In genomic region chr17:42561908-42562844, GRCh38 we compare ENCODE assay signal across 8 cellular contexts. TPM values are rescaled to one million over a fixed set of nuclear protein-coding genes. Genes with fewer than 3 reads are reported as not detected.
A peak's percentile ranks its signal among the peaks of the same experiment; 100 is the strongest.
DNase-seq lines count a peak whose midpoint lies in the region; ATAC-seq and TF ChIP-seq lines count a peak whose summit lies in the region.

COASY (plus strand) TSS chr17:42562148; CDS start chr17:42562623, 475 bp downstream.

- H2AFZ ChIP-seq in GM23248: peak within 1 kb of the TSS; percentile 92

- H3K9me2 ChIP-seq in GM23248 (ENCODE audit: insufficient read depth): no peaks in the 10 kb centered on the region

- intact Hi-C loops in adrenal gland (cut with DNase I): no loop called here
- intact Hi-C loops in ovary (cut with DNase I): no loop called here

- peaks cover 20% of the 10 kb centered on the region for H3K4me1 ChIP-seq in GM23248 (ENCODE audit: insufficient read depth)
- peaks cover 29 to 32% of the 10 kb centered on the region in 2 donors for H3K4me1 ChIP-seq in adrenal gland (replicated peaks in 1 of 2)
- H3K4me1 ChIP-seq in cardiac muscle cell (ENCODE audit: low read depth): peaks cover 12% of the 10 kb centered on the region
- H3K4me1 ChIP-seq in ovary (ENCODE audit: insufficient read depth): peaks cover 17% of the 10 kb centered on the region
- peaks cover 22 to 38% of the 10 kb centered on the region in 2 donors for H3K4me1 ChIP-seq in thoracic aorta (ENCODE audit: control insufficient read depth in 1 of 2, low read depth in 2 of 2)

- peak within 1 kb of the TSS; percentile 93 for H3K9ac ChIP-seq in GM23248

- H3K27me3 Mint-ChIP-seq in T-cell: no peaks in the 10 kb centered on the region

- TF ChIP-seq POLR2A in adrenal gland (IDR thresholded peaks at IDR 0.05) (peak in 1 of 2 donors; percentile 75), ovary (IDR thresholded peaks at IDR 0.05) (peak; percentile 55)

- ATAC-seq in T-cell (replicated peaks in 1 of 4) (peak; percentile 64 to 72 (median 68)), thoracic aorta (ENCODE audit: insufficient number of reproducible peaks, low FRiP score, low read depth) (peak; percentile 75)

- H3K27ac Mint-ChIP-seq in T-cell: peak within 1 kb of the TSS; percentile 88 to 94

- no peaks in the 10 kb centered on the region for H3K9me3 Mint-ChIP-seq in T-cell

- H3K27ac ChIP-seq in GM23248: peak within 1 kb of the TSS; percentile 86
- H3K27ac ChIP-seq in adrenal gland: peak within 1 kb of the TSS; percentile 81 to 92 (median 87)
- peak within 1 kb of the TSS; percentile 82 for H3K27ac ChIP-seq in cardiac muscle cell
- H3K27ac ChIP-seq in ovary: peak within 1 kb of the TSS; percentile 60 to 61
- peak within 1 kb of the TSS; percentile 72 to 85 for H3K27ac ChIP-seq in thoracic aorta

- H3K79me2 ChIP-seq in GM23248 (ENCODE audit: insufficient read depth): peaks cover 37% of the 10 kb centered on the region

- no peaks in the 10 kb centered on the region for H4K20me1 ChIP-seq in GM23248 (ENCODE audit: insufficient read depth)

- DNase-seq in C1 segment of cervical spinal cord (lab: John Stamatoyannopoulos, UW) (peak; percentile 23 to 93 (median 90)), GM23248 (peak; percentile 98), NCI-H146 treated with DMSO at 0.1 percent for 48 hours (lab: John Stamatoyannopoulos, UW; ENCODE audit: unreplicated experiment) (peak; percentile 91), T-cell (peak; percentile 75 to 91 (median 85)), adrenal gland (peak; percentile 95 to 99 (median 97)), cardiac muscle cell (ENCODE audit: low read depth in 1 of 2, low spot score in 1 of 2) (peak; percentile 96 to 98), ovary (peak; percentile 95 to 97 (median 96)), thoracic aorta (ENCODE audit: low spot score) (peak; percentile 89)

- peak within 1 kb of the TSS; percentile 87 to 89 (median 88) for H3K4me3 Mint-ChIP-seq in T-cell

- TF ChIP-seq EP300 in ovary (IDR thresholded peaks at IDR 0.05): no peak

- WGBS in GM23248 (ENCODE audit: low coverage in 1 of 2, low lambda C conversion rate in 2 of 2, missing lambda C conversion rate in 2 of 2), 2 experiments: 1 to 2% methylated on average over 49 to 55 of the region's 57 CpGs
- WGBS in adrenal gland, 4 donors: 0 to 1% (median 0%) methylated on average over 20 to 57 of the region's 57 CpGs
- 0% methylated on average over 51 to 57 of the region's 57 CpGs for WGBS in ovary, 3 donors

- in situ Hi-C loops in GM23248 (cut with MboI): no loop called here

- POLR2A ChIA-PET in T-cell (lab: Charles Lee): no interaction called here

- H3K27me3 ChIP-seq in GM23248 (replicated peaks; ENCODE audit: insufficient read depth): no peaks in the 10 kb centered on the region
- no peaks in the 10 kb centered on the region for H3K27me3 ChIP-seq in adrenal gland
- H3K27me3 ChIP-seq in cardiac muscle cell: no peaks in the 10 kb centered on the region
- H3K27me3 ChIP-seq in ovary: no peaks in the 10 kb centered on the region
- H3K27me3 ChIP-seq in thoracic aorta (replicated peaks; ENCODE audit: insufficient read depth): no peaks in the 10 kb centered on the region

- H3K4me1 Mint-ChIP-seq in T-cell: peaks cover 14 to 41% (median 41%) of the 10 kb centered on the region in 3 donors

- CTCF ChIA-PET in T-cell (lab: Charles Lee): no interaction called here

- H3K9me3 ChIP-seq in GM23248 (ENCODE audit: low read depth) (no peaks in the 10 kb centered on the region), adrenal gland (replicated peaks in 1 of 3) (no peaks in the 10 kb centered on the region), cardiac muscle cell (ENCODE audit: low read depth) (no peaks in the 10 kb centered on the region), ovary (no peaks in the 10 kb centered on the region), thoracic aorta (no peaks in the 10 kb centered on the region)

- H3K36me3 ChIP-seq in GM23248 (ENCODE audit: low read depth) (peaks cover 6% of the 10 kb centered on the region; the same call in 1 of the 2 replicates), adrenal gland (replicated peaks in 1 of 2) (peaks cover 0 to 21% of the 10 kb centered on the region in 2 donors), cardiac muscle cell (peaks cover 4% of the 10 kb centered on the region), ovary (no peaks in the 10 kb centered on the region), thoracic aorta (peaks cover 18% of the 10 kb centered on the region)

- peaks cover 3% of the 10 kb centered on the region for H3K36me3 Mint-ChIP-seq in T-cell

- peaks cover 12% of the 10 kb centered on the region; the same call in 1 of the 2 replicates for H3F3A ChIP-seq in GM23248 (ENCODE audit: insufficient read depth)

- TF ChIP-seq CTCF in adrenal gland (IDR thresholded peaks at IDR 0.05): no peak
- no peak for TF ChIP-seq CTCF in cardiac muscle cell (IDR thresholded peaks at IDR 0.05; ENCODE audit: low read depth, low read length)
- no peak for TF ChIP-seq CTCF in ovary (IDR thresholded peaks at IDR 0.05)
- TF ChIP-seq CTCF in thoracic aorta (IDR thresholded peaks at IDR 0.05): no peak

- H3K4me2 ChIP-seq in GM23248 (ENCODE audit: unreplicated experiment): peak within 1 kb of the TSS; percentile 91

- peak within 1 kb of the TSS; percentile 92 for H3K4me3 ChIP-seq in GM23248
- H3K4me3 ChIP-seq in adrenal gland: peak within 1 kb of the TSS; percentile 5 to 91 (median 65)
- H3K4me3 ChIP-seq in cardiac muscle cell: peak within 1 kb of the TSS; percentile 67
- H3K4me3 ChIP-seq in ovary: peak within 1 kb of the TSS; percentile 88
- peak within 1 kb of the TSS; percentile 79 for H3K4me3 ChIP-seq in thoracic aorta

RNA-seq across cellular contexts. Expression of gene COASY, which starts in this region (rescaled TPM):
- 19.2 and 22.7 TPM in 2 replicates for total RNA-seq in GM23248 (2014; rRNA removed; shearing (Covaris generic))
- polyA plus RNA-seq in GM23248 (2016; fragmentation: Nextera tagmentation; extraction: Ambion mirVana) (50.1 and 56.9 TPM in 2 replicates), adrenal gland (100 to 1,000 TPM in 2 of 3 donors, 10 to 100 TPM in 1; 65.5 to 192 (median 130) TPM), cardiac muscle cell (74.7 and 97.4 TPM in 2 replicates), ovary (10 to 100 TPM; 22.6 to 37.6 TPM)
- total RNA-seq in T-cell (10 to 100 TPM; 43.2 to 79.0 (median 74.9) TPM), adrenal gland (100 to 1,000 TPM in 4 of 8 donors, 10 to 100 TPM in 4; 55.9 to 148 (median 91.8) TPM), cardiac muscle cell (32.5 and 43.5 TPM in 2 replicates), ovary (10 to 100 TPM; 13.8 to 51.2 (median 41.0) TPM), thoracic aorta (10 to 100 TPM; 20.8 to 21.1 TPM)

Comparison
In these comparisons a context has a peak if more than half of its experiments do, and no peak if none do; other contexts are left out.
1. Peak in every context shown above with its lines: DNase-seq, ATAC-seq, H3K4me3 ChIP-seq and H3K27ac ChIP-seq.